ENCODE assay signal across 1 cellular context in genomic region chr17:21295036-21295952, GRCh38.
TF ChIP-seq lines count a peak whose summit lies in the region.

No MANE protein-coding gene starts in this region.

TF ChIP-seq in HEK293, 187 proteins besides CTCF, POLR2A, EP300 and RAD21 (continued from another document):
- no peak for TF ChIP-seq PRDM4 (tag by site-specific recombination; IDR thresholded peaks at IDR 0.05)
- TF ChIP-seq ZNF404 (tag by site-specific recombination; IDR thresholded peaks at IDR 0.05): no peak
- no peak for TF ChIP-seq ZFHX2 (tag by site-specific recombination; conservative IDR thresholded peaks at IDR 0.05)
- 0 out of 2 replicates have a peak, but pooled peaks have one; percentile 7 for TF ChIP-seq SCRT2 (tag by site-specific recombination; IDR thresholded peaks at IDR 0.05)
- TF ChIP-seq ZNF626 (tag by site-specific recombination; IDR thresholded peaks at IDR 0.05): no peak
- no peak for TF ChIP-seq ZNF473 (tag by site-specific recombination; IDR thresholded peaks at IDR 0.05)
- no peak for TF ChIP-seq GLIS1 (tag by site-specific recombination; IDR thresholded peaks at IDR 0.05)
